ENCODE assay signal across 16 cellular contexts in the genomic region with DNA sequence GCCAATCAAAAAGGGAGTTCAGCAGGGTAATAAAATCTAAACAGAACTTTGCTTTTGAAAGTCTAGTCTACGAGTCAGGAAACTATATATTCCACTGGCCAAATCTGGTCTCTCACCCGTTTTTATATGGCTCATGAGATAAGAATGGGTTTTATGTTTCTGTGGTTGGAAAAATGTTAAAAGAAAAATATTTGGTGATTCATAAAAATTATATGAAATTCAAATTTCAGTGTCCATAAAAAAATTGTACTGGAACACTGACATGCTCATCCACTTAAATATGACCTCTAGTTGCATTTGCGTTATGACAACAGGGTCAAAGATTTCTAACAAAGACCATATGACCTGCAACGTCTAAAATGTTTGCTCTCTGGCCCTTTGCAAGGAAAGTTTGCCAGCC. TPM values are rescaled to one million over a fixed set of nuclear protein-coding genes. Genes with fewer than 3 reads are reported as not detected.
A peak's percentile ranks its signal among the peaks of the same experiment; 100 is the strongest.
DNase-seq lines count a peak whose midpoint lies in the region; ATAC-seq and TF ChIP-seq lines count a peak whose summit lies in the region.
"Had no signal": no experiment of that assay in that cellular context is flagged by ENCODE, and none has a peak within 500 bp of the region (broad histone marks: within the 10 kb centered on the region; RNA-seq: fewer than 3 reads in every experiment).

No MANE protein-coding gene starts in this region.

- H2BK5ac ChIP-seq in trophoblast cell (ENCODE audit: low read depth, low read length, poor library complexity) = no peak overlapping the region

- no peaks in the 10 kb centered on the region for H3K36me3 ChIP-seq in Loucy (ENCODE audit: insufficient read depth, low read length)
- no peaks in the 10 kb centered on the region for H3K36me3 ChIP-seq in trophoblast cell (ENCODE audit: control insufficient read depth in 1 of 2, insufficient read depth in 2 of 2, low read length in 2 of 2)

- H3K79me2 ChIP-seq in Loucy (ENCODE audit: insufficient read depth, low read length) = no peaks in the 10 kb centered on the region
- H3K79me2 ChIP-seq in trophoblast cell (ENCODE audit: control insufficient read depth, insufficient read depth, low read length, poor library complexity) = no peaks in the 10 kb centered on the region

- H3K4me3 ChIP-seq in Loucy (ENCODE audit: low read length, poor library complexity, severe bottlenecking) (peak overlapping the region; percentile 16), trophoblast cell (ENCODE audit: low read depth, low read length) (no peak overlapping the region)

- TF ChIP-seq CTCF in Loucy (conservative IDR thresholded peaks at IDR 0.05; ENCODE audit: low read length) = no peak

- no peaks in the 10 kb centered on the region for H3K79me1 ChIP-seq in trophoblast cell (ENCODE audit: low read length)

- no peak overlapping the region for H3K27ac Mint-ChIP-seq in activated CD4-positive, alpha-beta T cell treated with anti-CD3 and anti-CD28 coated beads for 36 hours
- H3K27ac Mint-ChIP-seq: CD4-positive, alpha-beta memory T cell had no signal

- no peak overlapping the region for H3K4me3 Mint-ChIP-seq in activated CD4-positive, alpha-beta T cell treated with anti-CD3 and anti-CD28 coated beads for 36 hours
- H3K4me3 Mint-ChIP-seq: CD4-positive, alpha-beta memory T cell had no signal

- no peaks in the 10 kb centered on the region for H3K36me3 Mint-ChIP-seq in activated CD4-positive, alpha-beta T cell treated with anti-CD3 and anti-CD28 coated beads for 36 hours (ENCODE audit: low read depth)
- H3K36me3 Mint-ChIP-seq: CD4-positive, alpha-beta memory T cell had no signal

- H4K12ac ChIP-seq in trophoblast cell (ENCODE audit: low read depth, low read length) = no peak overlapping the region

- H3K4me2 ChIP-seq in Loucy (ENCODE audit: low read depth, low read length, poor library complexity, severe bottlenecking) (peak overlapping the region; percentile 40), trophoblast cell (ENCODE audit: low read length) (no peak overlapping the region)

- no peak overlapping the region for H3K27ac ChIP-seq in trophoblast cell (ENCODE audit: low read depth, low read length)

- no peak overlapping the region for H2AFZ ChIP-seq in Loucy (ENCODE audit: low read length)
- no peak overlapping the region for H2AFZ ChIP-seq in trophoblast cell (ENCODE audit: insufficient read depth, low read length, poor library complexity)

- CTCF ChIA-PET in activated CD4-positive, alpha-beta T cell treated with anti-CD3 and anti-CD28 coated beads for 36 hours (lab: Charles Lee) = no interaction called here

- no peak overlapping the region for H3K23ac ChIP-seq in trophoblast cell (ENCODE audit: low read length)

- H3K4me1 Mint-ChIP-seq in activated CD4-positive, alpha-beta T cell treated with anti-CD3 and anti-CD28 coated beads for 36 hours = no peaks in the 10 kb centered on the region
- H3K4me1 Mint-ChIP-seq: CD4-positive, alpha-beta memory T cell had no signal

- intact Hi-C loops in activated CD4-positive, alpha-beta T cell treated with anti-CD3 and anti-CD28 coated beads for 36 hours (cut with DNase I, micrococcal nuclease) = no loop called here

- H3K14ac ChIP-seq in trophoblast cell (ENCODE audit: low read length) = no peak overlapping the region

- no peak overlapping the region for H2BK120ac ChIP-seq in trophoblast cell (ENCODE audit: insufficient read depth, low read length, poor library complexity)

- no peak overlapping the region for H2AK5ac ChIP-seq in trophoblast cell (ENCODE audit: low read length)

- no peak overlapping the region for H4K91ac ChIP-seq in trophoblast cell (ENCODE audit: low read depth, low read length)

- no peaks in the 10 kb centered on the region for H3K9me2 ChIP-seq in Loucy (replicated peaks; ENCODE audit: low read depth, low read length)

- peaks cover 6% of the 10 kb centered on the region for H3K9me3 Mint-ChIP-seq in activated CD4-positive, alpha-beta T cell treated with anti-CD3 and anti-CD28 coated beads for 36 hours (ENCODE audit: low read depth)

- POLR2A ChIA-PET in activated CD4-positive, alpha-beta T cell treated with anti-CD3 and anti-CD28 coated beads for 36 hours (lab: Charles Lee) = no interaction called here

- H4K20me1 ChIP-seq in Loucy (ENCODE audit: insufficient read depth, low read length, poor library complexity, severe bottlenecking) = no peaks in the 10 kb centered on the region

- ATAC-seq in HG02938 (IDR thresholded peaks at IDR 0.05; ENCODE audit: unreplicated experiment) (no peak), HG03354 (IDR thresholded peaks at IDR 0.05; ENCODE audit: poor library complexity, severe bottlenecking, unreplicated experiment) (no peak)
- ATAC-seq in activated CD4-positive, alpha-beta T cell treated with anti-CD3 and anti-CD28 coated beads for 36 hours = no peak
- ATAC-seq: HepG2 had no signal

- H3K27me3 ChIP-seq in Loucy (ENCODE audit: insufficient read depth, low read length, poor library complexity, severe bottlenecking) (no peaks in the 10 kb centered on the region), trophoblast cell (ENCODE audit: insufficient read depth, low read length) (no peaks in the 10 kb centered on the region)

- no CpG with 5 or more reads among the region's 4 CpGs for WGBS in trophoblast cell (ENCODE audit: extremely low coverage, insufficient coverage, insufficient read length)

- H3K9me3 ChIP-seq in Loucy (ENCODE audit: insufficient read depth, low read depth, low read length) (no peaks in the 10 kb centered on the region), trophoblast cell (ENCODE audit: insufficient read depth, low read depth, low read length) (no peaks in the 10 kb centered on the region)

- no peak overlapping the region for H4K8ac ChIP-seq in trophoblast cell (ENCODE audit: low read depth, low read length)

- H3K9ac ChIP-seq in Loucy (ENCODE audit: low read depth, low read length, poor library complexity, severe bottlenecking) (peak overlapping the region; percentile 47), trophoblast cell (ENCODE audit: low read length) (peak overlapping the region; percentile 45)

- H3K27me3 Mint-ChIP-seq in activated CD4-positive, alpha-beta T cell treated with anti-CD3 and anti-CD28 coated beads for 36 hours = no peaks in the 10 kb centered on the region

- no peaks in the 10 kb centered on the region for H3F3A ChIP-seq in Loucy (ENCODE audit: low read depth)

- H3K4me1 ChIP-seq in Loucy (ENCODE audit: insufficient read depth, low read length, poor library complexity, severe bottlenecking) = peaks cover 48% of the 10 kb centered on the region
- H3K4me1 ChIP-seq in trophoblast cell (ENCODE audit: control insufficient read depth in 1 of 2, insufficient read depth in 2 of 2, low read length in 2 of 2) = no peaks in the 10 kb centered on the region

- DNase-seq in EH (ENCODE audit: low read depth) (peak; percentile 28), fibroblast of gingiva (ENCODE audit: low read depth) (peak; percentile 79), trophoblast cell (no peak), NAMALWA (ENCODE audit: low spot score) (no peak)
- no peak for DNase-seq in activated CD4-positive, alpha-beta T cell treated with anti-CD3 and anti-CD28 coated beads for 36 hours
- DNase-seq: CD4-positive, alpha-beta memory T cell; H7; KG1; NCI-H1417 treated with DMSO at 0.1 percent for 48 hours; NCI-H187 treated with DMSO at 0.1 percent for 48 hours; NCI-H526 had no signal

- H3K18ac ChIP-seq in trophoblast cell (ENCODE audit: low read length) = no peak overlapping the region

- H3K4ac ChIP-seq in trophoblast cell (ENCODE audit: low read depth, low read length) = no peak overlapping the region

- H2BK12ac ChIP-seq in trophoblast cell (ENCODE audit: low read length) = no peak overlapping the region

RNA-seq across cellular contexts. Expression of a gene that starts 22.3 kb away (rescaled TPM):
- 0.04 TPM in 1 of 2 replicates, not detected in the other for polyA plus RNA-seq in trophoblast cell (2013)
- total RNA-seq in activated CD4-positive, alpha-beta T cell treated with anti-CD3 and anti-CD28 coated beads for 36 hours = not detected
- total RNA-seq: A172; CD4-positive, alpha-beta memory T cell; HepG2 had no signal
- polyA plus RNA-seq: CD4-positive, alpha-beta memory T cell; HepG2 had no signal

Comparison
In these comparisons a context has a peak if more than half of its experiments do, and no peak if none do; other contexts are left out.
1. DNase-seq: peak in EH (single experiment) and fibroblast of gingiva (single experiment); none in trophoblast cell (0 of 2), activated CD4-positive, alpha-beta T cell treated with anti-CD3 and anti-CD28 coated beads for 36 hours (single experiment) and NAMALWA (single experiment).